Comparison of ENCODE assay signal across 29 cellular contexts in the genomic region with DNA sequence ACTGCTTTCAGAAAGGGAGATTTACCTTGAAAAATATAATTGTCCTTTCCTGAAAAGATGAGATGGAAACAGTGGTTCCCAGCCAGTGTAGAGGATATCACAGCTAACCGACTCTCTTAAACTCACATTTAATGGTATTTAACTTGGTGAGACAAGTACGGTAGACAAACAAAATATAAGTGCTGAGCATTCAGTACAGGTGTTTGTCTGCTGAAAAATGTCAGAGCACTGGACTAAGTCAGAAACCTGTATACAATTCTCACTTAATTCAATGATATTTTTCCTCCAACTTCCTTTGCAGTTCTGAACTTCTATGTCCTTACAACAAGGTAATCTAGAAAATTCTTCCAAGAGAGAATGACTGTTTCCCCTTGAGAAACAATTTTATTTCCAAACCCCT. TPM values are rescaled to one million over a fixed set of nuclear protein-coding genes. Genes with fewer than 3 reads are reported as not detected.
DNase-seq lines count a peak whose midpoint lies in the region; ATAC-seq, FAIRE-seq and TF ChIP-seq lines count a peak whose summit lies in the region.
"Had no signal": no experiment of that assay in that cellular context is flagged by ENCODE, and none has a peak within 500 bp of the region (broad histone marks: within the 10 kb centered on the region; RNA-seq: fewer than 3 reads in every experiment).

A gene with protein sequence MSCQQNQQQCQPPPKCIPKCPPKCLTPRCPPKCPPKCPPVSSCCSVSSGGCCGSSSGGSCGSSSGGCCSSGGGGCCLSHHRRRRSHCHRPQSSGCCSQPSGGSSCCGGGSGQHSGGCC (plus strand): TSS at position 301 of the 400 bp plus-strand sequence. CDS start 476 bp downstream, outside the sequence.

- DNase-seq in stimulated activated naive CD8-positive, alpha-beta T cell treated with anti-CD3 and anti-CD28 coated beads, Interleukin-15, amount 100 ng/mL, for 72 hours = no peak
- DNase-seq in stimulated activated naive CD8-positive, alpha-beta T cell treated with anti-CD3 and anti-CD28 coated beads, Interleukin-15, Interleukin-2, amounts not matched to agents 100 U/mL and 50 U/mL, for 24 hours = no peak
- DNase-seq in mammary epithelial cell = no peak
- DNase-seq in keratinocyte (ENCODE audit: low read depth, low spot score) = no peak
- DNase-seq in suprapubic skin (ENCODE audit: low spot score in 2 of 2) = no peak
- no peak for DNase-seq in activated CD4-positive, alpha-beta T cell treated with anti-CD3 and anti-CD28 coated beads, Interleukin-2, amount 50 U/mL, for 48 hours
- DNase-seq in activated CD4-positive, alpha-beta T cell treated with anti-CD3 and anti-CD28 coated beads, Interleukin-2, amount 50 U/mL, for 4 hours = no peak
- DNase-seq: 8988T; ACHN; AML-193; BE2C; CD4-positive, alpha-beta T cell; CD8-positive, alpha-beta memory T cell; DMS 273 treated with DMSO at 0.1 percent for 48 hours; DMS53; DMS79 treated with DMSO at 0.1 percent for 48 hours; GF-D8; H9 had no signal

- no peak within 1 kb of the TSS for H3K4me3 Mint-ChIP-seq in stimulated activated naive CD8-positive, alpha-beta T cell treated with anti-CD3 and anti-CD28 coated beads, Interleukin-15, amount 100 ng/mL, for 72 hours
- H3K4me3 Mint-ChIP-seq: CD14-positive monocyte; CD4-positive, alpha-beta T cell; CD8-positive, alpha-beta memory T cell; H9 had no signal

- peak within 1 kb of the TSS; percentile 77 for H2AFZ ChIP-seq in mammary epithelial cell (ENCODE audit: low read depth, low read length)
- peak within 1 kb of the TSS; percentile 24 for H2AFZ ChIP-seq in keratinocyte (ENCODE audit: control insufficient read depth, low read length)

- no peaks in the 10 kb centered on the region for H3K27me3 ChIP-seq in mammary epithelial cell (ENCODE audit: insufficient read depth, low read length)
- H3K27me3 ChIP-seq in keratinocyte (ENCODE audit: control insufficient read depth, extremely low read depth, insufficient read depth, low read length) = no peaks in the 10 kb centered on the region
- no peaks in the 10 kb centered on the region for H3K27me3 ChIP-seq in suprapubic skin
- H3K27me3 ChIP-seq: BE2C; BLaER1 treated with 17β-estradiol and CSF1 and Interleukin-3, amounts not matched to agents 10 nM and 100 nM had no signal

- no peaks in the 10 kb centered on the region for H4K20me1 ChIP-seq in mammary epithelial cell (ENCODE audit: insufficient read depth, low read length)
- H4K20me1 ChIP-seq in keratinocyte (ENCODE audit: control insufficient read depth, extremely low read depth, insufficient read depth, low read length) = no peaks in the 10 kb centered on the region
- H4K20me1 ChIP-seq: BLaER1 treated with 17β-estradiol and CSF1 and Interleukin-3, amounts not matched to agents 10 nM and 100 nM had no signal

- peak; percentile 58 for FAIRE-seq in keratinocyte (lab: Jason Lieb, UNC)
- FAIRE-seq: A549, D721Med, GM12891, GM18507, H1 had no signal

- in situ Hi-C loops in mammary epithelial cell (cut with MboI; ENCODE audit: low sequenced_read_pairs in 2 of 2) = no loop called here

- H3K4me2 ChIP-seq in mammary epithelial cell (ENCODE audit: insufficient read depth, low read depth, low read length) (peak within 1 kb of the TSS; percentile 4), keratinocyte (ENCODE audit: control insufficient read depth, extremely low read depth, insufficient read depth, low read depth, low read length) (peak within 1 kb of the TSS; percentile 25)
- H3K4me2 ChIP-seq: A549; BLaER1 treated with 17β-estradiol and CSF1 and Interleukin-3, amounts not matched to agents 10 nM and 100 nM had no signal

- intact Hi-C loops in mammary epithelial cell (cut with micrococcal nuclease) = no loop called here

- H3K9me3 Mint-ChIP-seq in stimulated activated naive CD8-positive, alpha-beta T cell treated with anti-CD3 and anti-CD28 coated beads, Interleukin-15, amount 100 ng/mL, for 72 hours = no peaks in the 10 kb centered on the region

- H3K9me3 ChIP-seq in mammary epithelial cell (replicated peaks; ENCODE audit: insufficient read depth, low read length) (no peaks in the 10 kb centered on the region), keratinocyte (ENCODE audit: control insufficient read depth, low read depth, low read length) (no peaks in the 10 kb centered on the region), suprapubic skin (no peaks in the 10 kb centered on the region)
- H3K9me3 ChIP-seq: A549, BE2C had no signal

- H3K27ac Mint-ChIP-seq in stimulated activated naive CD8-positive, alpha-beta T cell treated with anti-CD3 and anti-CD28 coated beads, Interleukin-15, amount 100 ng/mL, for 72 hours = peak within 1 kb of the TSS; percentile 20 to 40
- H3K27ac Mint-ChIP-seq: CD4-positive, alpha-beta T cell; CD8-positive, alpha-beta memory T cell; H9 had no signal

- H3K4me1 ChIP-seq in mammary epithelial cell (ENCODE audit: insufficient read depth, low read length) (peaks cover 14% of the 10 kb centered on the region), keratinocyte (ENCODE audit: control insufficient read depth, extremely low read depth, insufficient read depth, low read length) (peaks cover 14% of the 10 kb centered on the region), suprapubic skin (peaks cover 7% of the 10 kb centered on the region)
- H3K4me1 ChIP-seq: A549; BE2C; BLaER1 treated with 17β-estradiol and CSF1 and Interleukin-3, amounts not matched to agents 10 nM and 100 nM had no signal

- no peaks in the 10 kb centered on the region for H3K27me3 Mint-ChIP-seq in stimulated activated naive CD8-positive, alpha-beta T cell treated with anti-CD3 and anti-CD28 coated beads, Interleukin-15, amount 100 ng/mL, for 72 hours

- ATAC-seq in stimulated activated naive CD8-positive, alpha-beta T cell treated with anti-CD3 and anti-CD28 coated beads, Interleukin-15, amount 100 ng/mL, for 72 hours = no peak
- no peak for ATAC-seq in stimulated activated naive CD8-positive, alpha-beta T cell treated with anti-CD3 and anti-CD28 coated beads, Interleukin-15, Interleukin-2, amounts not matched to agents 100 U/mL and 50 U/mL, for 24 hours
- no peak for ATAC-seq in GM21576 (IDR thresholded peaks at IDR 0.05; ENCODE audit: unreplicated experiment)
- ATAC-seq: A549, HCT116 had no signal

- no peak within 1 kb of the TSS for H3K27ac ChIP-seq in mammary epithelial cell (ENCODE audit: insufficient read depth, low read depth, low read length)
- H3K27ac ChIP-seq in keratinocyte (ENCODE audit: control insufficient read depth, insufficient read depth, low read length) = no peak within 1 kb of the TSS
- H3K27ac ChIP-seq in suprapubic skin = no peak within 1 kb of the TSS
- H3K27ac ChIP-seq: A549; BLaER1 treated with 17β-estradiol and CSF1 and Interleukin-3, amounts not matched to agents 10 nM and 100 nM had no signal

- H3K36me3 ChIP-seq in mammary epithelial cell (ENCODE audit: insufficient read depth, low read length) (no peaks in the 10 kb centered on the region), keratinocyte (ENCODE audit: control insufficient read depth in 2 of 2, extremely low read depth in 1 of 2, insufficient read depth in 2 of 2, low read length in 2 of 2) (no peaks in the 10 kb centered on the region), suprapubic skin (no peaks in the 10 kb centered on the region)
- H3K36me3 ChIP-seq: BE2C; BLaER1 treated with 17β-estradiol and CSF1 and Interleukin-3, amounts not matched to agents 10 nM and 100 nM had no signal

- H3K79me2 ChIP-seq in mammary epithelial cell (ENCODE audit: insufficient read depth, low read length) (no peaks in the 10 kb centered on the region), keratinocyte (ENCODE audit: control insufficient read depth, insufficient read depth, low read length) (no peaks in the 10 kb centered on the region)

- TF ChIP-seq CTCF in mammary epithelial cell (conservative IDR thresholded peaks at IDR 0.05 in 1 of 2, IDR thresholded peaks at IDR 0.05 in 1 of 2; ENCODE audit: extremely low read depth in 1 of 2, insufficient read depth in 1 of 2, low read depth in 1 of 2, low read length in 2 of 2) = no peak
- TF ChIP-seq CTCF in keratinocyte (optimal IDR thresholded peaks at IDR 0.05 in 1 of 3, IDR thresholded peaks at IDR 0.05 in 1 of 3, conservative IDR thresholded peaks at IDR 0.05 in 1 of 3; ENCODE audit: extremely low read depth in 1 of 3, insufficient read depth in 2 of 3, low read length in 3 of 3) = no peak
- no peak for TF ChIP-seq CTCF in suprapubic skin (IDR thresholded peaks at IDR 0.05)

- no TSS peak for BruUV-seq in mammary epithelial cell (replicated peaks; lab: Mats Ljungman, UMichigan)

- TF ChIP-seq POLR2A in suprapubic skin (IDR thresholded peaks at IDR 0.05) = no peak

- no peak for TF ChIP-seq EP300 in suprapubic skin (IDR thresholded peaks at IDR 0.05)

- WGBS in mammary epithelial cell (ENCODE audit: low coverage, missing lambda C conversion rate) = 100% methylated on average over 2 of the region's 2 CpGs
- 90% methylated on average over 2 of the region's 2 CpGs for WGBS in suprapubic skin

- dilution Hi-C loops in mammary epithelial cell (cut with HindIII; ENCODE audit: low sequenced_read_pairs) = no loop called here
- dilution Hi-C loops in keratinocyte (cut with MboI; ENCODE audit: extremely low pct_ligation_motif_present, low sequenced_read_pairs) = no loop called here

- no peaks in the 10 kb centered on the region for H3K9me1 ChIP-seq in keratinocyte (ENCODE audit: control insufficient read depth, extremely low read depth, insufficient read depth, low read length)

- no peak within 1 kb of the TSS for H3K9ac ChIP-seq in mammary epithelial cell (ENCODE audit: insufficient read depth, low read length)
- no peak within 1 kb of the TSS for H3K9ac ChIP-seq in keratinocyte (ENCODE audit: control insufficient read depth, extremely low read depth, insufficient read depth, low read length)
- H3K9ac ChIP-seq: BLaER1 treated with 17β-estradiol and CSF1 and Interleukin-3, amounts not matched to agents 10 nM and 100 nM had no signal

- H3K4me3 ChIP-seq in mammary epithelial cell (replicated peaks in 1 of 3; ENCODE audit: insufficient read depth in 1 of 3, low read depth in 2 of 3, low read length in 3 of 3) = no peak within 1 kb of the TSS
- no peak within 1 kb of the TSS for H3K4me3 ChIP-seq in keratinocyte (ENCODE audit: control insufficient read depth in 2 of 3, extremely low read depth in 1 of 3, insufficient read depth in 2 of 3, low read depth in 1 of 3, low read length in 3 of 3)
- H3K4me3 ChIP-seq in suprapubic skin = no peak within 1 kb of the TSS
- H3K4me3 ChIP-seq: A549; BLaER1 treated with 17β-estradiol and CSF1 and Interleukin-3, amounts not matched to agents 10 nM and 100 nM had no signal

- CTCF ChIA-PET in mammary epithelial cell (lab: Charles Lee; ENCODE audit: low non-redundant PET) = no interaction called here

- H3K4me1 Mint-ChIP-seq in stimulated activated naive CD8-positive, alpha-beta T cell treated with anti-CD3 and anti-CD28 coated beads, Interleukin-15, amount 100 ng/mL, for 72 hours = no peaks in the 10 kb centered on the region
- H3K4me1 Mint-ChIP-seq: CD14-positive monocyte; CD8-positive, alpha-beta memory T cell; H9 had no signal

RNA-seq across cellular contexts. Expression of the gene that starts here (rescaled TPM):
- total RNA-seq in mammary epithelial cell = 1 to 10 TPM in 1 of 2 donors, not detected in 1; 1.1 TPM
- polyA plus RNA-seq in mammary epithelial cell = 0.65 TPM
- not detected for polyA minus RNA-seq in mammary epithelial cell
- 0.34 to 0.57 TPM (median 0.48 TPM) in 3 replicates for polyA plus RNA-seq in keratinocyte
- 9.9 TPM for polyA plus RNA-seq in keratinocyte (2011; ENCODE audit: low read depth)
- polyA plus RNA-seq in keratinocyte (2011; cell fraction: cytosol; rRNA removed) = 0.31 and 0.32 TPM in 2 replicates
- 0.33 and 0.41 TPM in 2 replicates for polyA plus RNA-seq in keratinocyte (2011; cell fraction: nucleus; rRNA removed)
- polyA plus RNA-seq in keratinocyte (2012; ENCODE audit: low replicate concordance) = 0.97 and 104 TPM in 2 replicates
- polyA minus RNA-seq in keratinocyte = 0.46 TPM in 1 of 3 replicates, not detected in the others
- polyA minus RNA-seq in keratinocyte (2011; cell fraction: cytosol; rRNA and poly(A)+ RNA removed) = not detected
- polyA minus RNA-seq in keratinocyte (2011; cell fraction: nucleus; rRNA and poly(A)+ RNA removed) = 0.42 TPM in 1 of 2 replicates, not detected in the other
- total RNA-seq in suprapubic skin = 100 to 1,000 TPM in 3 of 4 donors, 10 to 100 TPM in 1; 29.6 to 197 (median 166) TPM
- total RNA-seq: CD4-positive, alpha-beta T cell; CD8-positive, alpha-beta memory T cell; Daoy; G401; H1; H9 had no signal
- polyA plus RNA-seq: A549; CD14-positive monocyte; CD8-positive, alpha-beta memory T cell; H1 had no signal

Comparison
In these comparisons a context has a peak if more than half of its experiments do, and no peak if none do; other contexts are left out.
1. RNA of the gene that starts here (total RNA-seq): 29.6 to 197 TPM in suprapubic skin; 1.1 TPM in mammary epithelial cell; every median in the first group is over 10 times any median in the second.